18 cellular contexts compared by ENCODE assay signal in the genomic region with DNA sequence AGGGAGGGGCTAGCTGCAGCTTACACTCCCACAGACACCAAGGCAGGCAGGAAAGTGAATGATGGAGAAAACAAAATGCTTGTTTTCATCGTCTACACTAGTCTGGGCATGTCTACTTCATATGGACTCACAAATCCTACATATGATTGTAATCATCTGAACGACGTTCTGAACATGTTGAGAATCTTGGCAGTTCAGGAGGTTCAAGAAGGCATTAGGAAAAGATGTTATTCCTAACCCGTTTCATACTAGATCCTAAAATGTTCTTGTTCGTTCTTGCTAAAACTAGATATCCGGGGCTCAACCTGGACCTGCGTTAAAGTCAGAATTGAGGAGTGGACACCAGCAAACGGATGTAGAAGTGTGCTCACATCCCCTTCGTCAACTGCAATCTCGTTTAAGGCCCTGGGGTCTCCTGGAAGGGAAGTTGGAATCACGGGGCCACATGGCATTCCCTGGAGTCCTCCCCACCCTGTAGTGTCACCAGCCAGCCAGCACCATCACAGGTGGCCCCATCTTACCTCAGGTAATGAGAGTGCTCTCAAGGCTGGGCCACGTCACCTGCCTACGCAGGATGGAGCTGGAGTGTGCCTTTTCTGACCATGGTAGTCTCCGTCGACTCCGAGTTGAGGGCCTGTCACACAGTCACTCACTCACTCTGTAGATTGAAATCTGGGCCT. TPM values are rescaled to one million over a fixed set of nuclear protein-coding genes. Genes with fewer than 3 reads are reported as not detected.
DNase-seq lines count a peak whose midpoint lies in the region; ATAC-seq and TF ChIP-seq lines count a peak whose summit lies in the region.
"Had no signal": no experiment of that assay in that cellular context is flagged by ENCODE, and none has a peak within 500 bp of the region (broad histone marks: within the 10 kb centered on the region; RNA-seq: fewer than 3 reads in every experiment).

No MANE protein-coding gene starts in this region.

- no peaks in the 10 kb centered on the region for H3K36me3 ChIP-seq in IMR-90 (ENCODE audit: control insufficient read depth, insufficient read depth, low read length)
- H3K36me3 ChIP-seq in hepatocyte (replicated peaks; ENCODE audit: insufficient read depth, low read depth), result no peaks in the 10 kb centered on the region
- H3K36me3 ChIP-seq in neuronal stem cell (replicated peaks in 1 of 2; ENCODE audit: control insufficient read depth in 2 of 2, insufficient read depth in 2 of 2, low read length in 2 of 2), result peaks cover 6 to 8% of the 10 kb centered on the region in 2 donors
- no peaks in the 10 kb centered on the region for H3K36me3 ChIP-seq in mesenchymal stem cell (ENCODE audit: control insufficient read depth in 1 of 2, insufficient read depth in 2 of 2, low read depth in 1 of 2, low read length in 2 of 2)

- H4K5ac ChIP-seq in IMR-90 (ENCODE audit: low read depth, low read length), result no peak overlapping the region

- no peak for TF ChIP-seq CTCF in AG10803 (conservative IDR thresholded peaks at IDR 0.05; ENCODE audit: low read length)
- TF ChIP-seq CTCF in IMR-90 (conservative IDR thresholded peaks at IDR 0.05; ENCODE audit: low read depth, low read length), result no peak
- no peak for TF ChIP-seq CTCF in hepatocyte (IDR thresholded peaks at IDR 0.05; ENCODE audit: poor library complexity)

- peak; percentile 12 for DNase-seq in AG10803 (ENCODE audit: low read depth)
- no peak for DNase-seq in IMR-90
- no peak for DNase-seq in hepatocyte (ENCODE audit: low spot score)
- DNase-seq in neuronal stem cell (ENCODE audit: low spot score), result no peak
- DNase-seq in H4 (ENCODE audit: low spot score), result no peak
- no peak for DNase-seq in NCI-H1694 treated with DMSO at 0.1 percent for 48 hours (lab: John Stamatoyannopoulos, UW)
- no peak for DNase-seq in mesenchymal stem cell
- DNase-seq: COR-L47, DMS153, H9, KBM-7, MV-4-11, NCI-H1417 treated with DMSO at 0.1 percent for 48 hours, NCI-H2029, NCI-H774, PC-3 had no signal

- no peaks in the 10 kb centered on the region for H3K79me2 ChIP-seq in hepatocyte

- no peak for ATAC-seq in IMR-90 (ENCODE audit: low read depth)
- ATAC-seq: PC-3 had no signal

- H4K8ac ChIP-seq in IMR-90 (ENCODE audit: low read depth in 2 of 2, low read length in 2 of 2), result no peak overlapping the region
- no peak overlapping the region for H4K8ac ChIP-seq in neuronal stem cell (ENCODE audit: low read depth, low read length)
- H4K8ac ChIP-seq in mesenchymal stem cell (ENCODE audit: low read length), result no peak overlapping the region

- H4K91ac ChIP-seq in IMR-90 (ENCODE audit: insufficient read depth, low read depth, low read length) (no peak overlapping the region), neuronal stem cell (ENCODE audit: low read depth, low read length, poor library complexity) (no peak overlapping the region), mesenchymal stem cell (ENCODE audit: low read length) (no peak overlapping the region)

- no peak overlapping the region for H2BK20ac ChIP-seq in IMR-90 (ENCODE audit: low read depth, low read length)

- H2BK5ac ChIP-seq in IMR-90 (ENCODE audit: low read depth, low read length, poor library complexity, severe bottlenecking) (no peak overlapping the region), neuronal stem cell (ENCODE audit: low read length) (no peak overlapping the region), mesenchymal stem cell (ENCODE audit: low read depth, low read length, poor library complexity, severe bottlenecking) (no peak overlapping the region)

- POLR2A ChIA-PET in IMR-90 (lab: Charles Lee; ENCODE audit: unreplicated experiment), result no interaction called here

- H3K23ac ChIP-seq in IMR-90 (ENCODE audit: low read depth, low read length), result no peak overlapping the region
- no peak overlapping the region for H3K23ac ChIP-seq in neuronal stem cell (ENCODE audit: low read depth, low read length, poor library complexity)
- H3K23ac ChIP-seq in mesenchymal stem cell (ENCODE audit: low read length in 2 of 2), result no peak overlapping the region

- H3K9me2 ChIP-seq in hepatocyte (replicated peaks; ENCODE audit: insufficient read depth), result no peaks in the 10 kb centered on the region

- H3K79me1 ChIP-seq in IMR-90 (ENCODE audit: low read depth in 1 of 2, low read length in 2 of 2) (no peaks in the 10 kb centered on the region), neuronal stem cell (ENCODE audit: low read depth, low read length) (no peaks in the 10 kb centered on the region), mesenchymal stem cell (replicated peaks; ENCODE audit: low read length, poor library complexity, severe bottlenecking) (no peaks in the 10 kb centered on the region)

- peaks cover 36% of the 10 kb centered on the region for H3K27me3 ChIP-seq in IMR-90 (ENCODE audit: control insufficient read depth, insufficient read depth, low read length)
- no peaks in the 10 kb centered on the region for H3K27me3 ChIP-seq in hepatocyte
- H3K27me3 ChIP-seq in neuronal stem cell (ENCODE audit: control insufficient read depth in 3 of 3, insufficient read depth in 3 of 3, low read depth in 1 of 3, low read length in 3 of 3), result no peaks in the 10 kb centered on the region
- peaks cover 16 to 39% of the 10 kb centered on the region in 2 experiments for H3K27me3 ChIP-seq in mesenchymal stem cell (ENCODE audit: control insufficient read depth in 1 of 2, insufficient read depth in 1 of 2, low read length in 2 of 2)

- H3K9ac ChIP-seq in IMR-90 (ENCODE audit: low read depth, low read length) (no peak overlapping the region), neuronal stem cell (ENCODE audit: low read depth, low read length, poor library complexity) (no peak overlapping the region), mesenchymal stem cell (ENCODE audit: low read length) (no peak overlapping the region)

- dilution Hi-C loops in IMR-90 (cut with HindIII; ENCODE audit: low sequenced_read_pairs, unreplicated experiment), result no loop called here

- no peak overlapping the region for H3K27ac ChIP-seq in IMR-90 (ENCODE audit: insufficient read depth, low read length)
- H3K27ac ChIP-seq in hepatocyte, result peak overlapping the region; percentile 3
- H3K27ac ChIP-seq in neuronal stem cell (replicated peaks; ENCODE audit: low read length), result no peak overlapping the region
- H3K27ac ChIP-seq in mesenchymal stem cell (ENCODE audit: low read length, poor library complexity, severe bottlenecking), result no peak overlapping the region
- H3K27ac ChIP-seq: HL-60, RWPE1 had no signal

- H4K20me1 ChIP-seq in IMR-90 (ENCODE audit: insufficient read depth, low read length), result no peaks in the 10 kb centered on the region
- H4K20me1 ChIP-seq in hepatocyte (ENCODE audit: insufficient read depth, poor library complexity, severe bottlenecking), result no peaks in the 10 kb centered on the region

- no peak overlapping the region for H2AK9ac ChIP-seq in IMR-90 (replicated peaks; ENCODE audit: low read depth, low read length, poor library complexity)

- H2BK120ac ChIP-seq in IMR-90 (ENCODE audit: low read depth, low read length) (no peak overlapping the region), neuronal stem cell (ENCODE audit: low read depth, low read length) (no peak overlapping the region), mesenchymal stem cell (ENCODE audit: low read depth, low read length) (no peak overlapping the region)

- no peak for TF ChIP-seq POLR2A in IMR-90 (IDR thresholded peaks at IDR 0.05; ENCODE audit: low read depth, low read length)

- no peak overlapping the region for H3K4ac ChIP-seq in IMR-90 (ENCODE audit: low read depth, low read length)
- no peak overlapping the region for H3K4ac ChIP-seq in neuronal stem cell (ENCODE audit: low read length)
- no peak overlapping the region for H3K4ac ChIP-seq in mesenchymal stem cell (ENCODE audit: low read depth in 1 of 2, low read length in 2 of 2)

- H2BK12ac ChIP-seq in neuronal stem cell (ENCODE audit: low read length), result no peak overlapping the region
- H2BK12ac ChIP-seq in mesenchymal stem cell (ENCODE audit: low read length in 2 of 2), result no peak overlapping the region

- H2BK15ac ChIP-seq in IMR-90 (ENCODE audit: low read depth, low read length), result no peak overlapping the region
- no peak overlapping the region for H2BK15ac ChIP-seq in neuronal stem cell (ENCODE audit: low read length)
- H2BK15ac ChIP-seq in mesenchymal stem cell (ENCODE audit: low read depth, poor library complexity, severe bottlenecking), result no peak overlapping the region

- H3K56ac ChIP-seq in IMR-90 (ENCODE audit: extremely low read depth, insufficient read depth, low read length), result no peak overlapping the region

- CTCF ChIA-PET in IMR-90 (lab: Yijun Ruan, JAX), result no interaction called here

- H3K14ac ChIP-seq in IMR-90 (replicated peaks; ENCODE audit: low read depth, low read length), result no peak overlapping the region
- no peak overlapping the region for H3K14ac ChIP-seq in neuronal stem cell (ENCODE audit: low read length)
- H3K14ac ChIP-seq in mesenchymal stem cell (ENCODE audit: low read length in 2 of 2), result no peak overlapping the region

- BruUV-seq in IMR-90 (replicated peaks; lab: Mats Ljungman, UMichigan), result no TSS peak

- no peak overlapping the region for H3K4me3 ChIP-seq in AG10803 (ENCODE audit: low read length)
- H3K4me3 ChIP-seq in IMR-90 (ENCODE audit: insufficient read depth, low read depth, low read length), result no peak overlapping the region
- no peak overlapping the region for H3K4me3 ChIP-seq in hepatocyte
- H3K4me3 ChIP-seq in neuronal stem cell (ENCODE audit: low read length in 2 of 2), result no peak overlapping the region
- H3K4me3 ChIP-seq in mesenchymal stem cell (ENCODE audit: insufficient read depth in 1 of 2, low read depth in 1 of 2, low read length in 2 of 2), result no peak overlapping the region

- WGBS in IMR-90 (ENCODE audit: extremely low coverage in 2 of 2, insufficient read length in 1 of 2), 2 experiments, result 78% methylated on average over 5 of the region's 16 CpGs; no CpG with 5 or more reads in 1 of the 2 experiments
- WGBS in hepatocyte (ENCODE audit: low lambda C conversion rate, missing lambda C conversion rate), result 89% methylated on average over 16 of the region's 16 CpGs
- WGBS in neuronal stem cell (ENCODE audit: extremely low coverage in 2 of 2, insufficient read length in 2 of 2, insufficient replicate concordance in 1 of 2), 2 donors, result no CpG with 5 or more reads among the region's 16 CpGs
- 95% methylated on average over 16 of the region's 16 CpGs for WGBS in mesenchymal stem cell

- H3K4me2 ChIP-seq in IMR-90 (ENCODE audit: low read depth, low read length) (no peak overlapping the region), hepatocyte (no peak overlapping the region), neuronal stem cell (ENCODE audit: insufficient read depth, low read length, poor library complexity, severe bottlenecking) (no peak overlapping the region), mesenchymal stem cell (ENCODE audit: low read length, poor library complexity, severe bottlenecking) (no peak overlapping the region)

- TF ChIP-seq RAD21 in IMR-90 (IDR thresholded peaks at IDR 0.05; ENCODE audit: low read length), result no peak

- H2AK5ac ChIP-seq in IMR-90 (ENCODE audit: low read depth, low read length) (no peak overlapping the region), neuronal stem cell (ENCODE audit: low read depth, low read length) (no peak overlapping the region), mesenchymal stem cell (ENCODE audit: low read length, severe bottlenecking) (no peak overlapping the region)

- H3K18ac ChIP-seq in IMR-90 (ENCODE audit: low read depth, low read length) (no peak overlapping the region), neuronal stem cell (ENCODE audit: low read length) (peak overlapping the region; percentile 9), mesenchymal stem cell (ENCODE audit: low read depth in 1 of 2, low read length in 2 of 2) (no peak overlapping the region)

- no peaks in the 10 kb centered on the region for H3K9me1 ChIP-seq in IMR-90 (ENCODE audit: insufficient read depth, low read length)

- H2AFZ ChIP-seq in IMR-90 (replicated peaks; ENCODE audit: low read length, poor library complexity) (peak overlapping the region; percentile 33), hepatocyte (no peak overlapping the region), neuronal stem cell (ENCODE audit: low read length) (no peak overlapping the region), mesenchymal stem cell (ENCODE audit: low read depth, low read length) (no peak overlapping the region)

- no peaks in the 10 kb centered on the region for H3K9me3 ChIP-seq in IMR-90 (ENCODE audit: control insufficient read depth, insufficient read depth, low read length)
- H3K9me3 ChIP-seq in hepatocyte (ENCODE audit: low read depth), result no peaks in the 10 kb centered on the region
- H3K9me3 ChIP-seq in neuronal stem cell (replicated peaks in 1 of 2; ENCODE audit: control insufficient read depth in 2 of 2, insufficient read depth in 1 of 2, low read depth in 1 of 2, low read length in 2 of 2), result no peaks in the 10 kb centered on the region
- no peaks in the 10 kb centered on the region for H3K9me3 ChIP-seq in mesenchymal stem cell (ENCODE audit: control insufficient read depth, low read length)

- intact Hi-C loops in IMR-90 (cut with micrococcal nuclease), result no loop called here

- H3K4me1 ChIP-seq in IMR-90 (ENCODE audit: control insufficient read depth, insufficient read depth, low read length) (no peaks in the 10 kb centered on the region; the same call in 1 of the 2 replicates), hepatocyte (ENCODE audit: insufficient read depth) (no peaks in the 10 kb centered on the region), neuronal stem cell (ENCODE audit: control insufficient read depth in 2 of 2, insufficient read depth in 1 of 2, low read depth in 1 of 2, low read length in 2 of 2) (peaks cover 6 to 10% of the 10 kb centered on the region in 2 donors), mesenchymal stem cell (ENCODE audit: control insufficient read depth, insufficient read depth, low read depth, low read length) (no peaks in the 10 kb centered on the region)

- in situ Hi-C loops in IMR-90 (cut with MboI; ENCODE audit: low sequenced_read_pairs), result no loop called here

RNA-seq across cellular contexts. Expression of a gene that starts 37.3 kb away (rescaled TPM):
- 53.8 and 238 TPM in 2 replicates for total RNA-seq in IMR-90 (2012; rRNA removed)
- 67.8 and 77.2 TPM in 2 replicates for polyA plus RNA-seq in IMR-90 (2012; rRNA removed)
- 27.7 and 30.2 TPM in 2 replicates for polyA plus RNA-seq in IMR-90 (2012; cell fraction: cytosol; rRNA removed)
- 10.2 and 52.0 TPM in 2 replicates for polyA plus RNA-seq in IMR-90 (2012; cell fraction: nucleus; rRNA removed; ENCODE audit: low replicate concordance)
- 182 and 185 TPM in 2 replicates for total RNA-seq in hepatocyte
- 170 and 176 TPM in 2 replicates for polyA plus RNA-seq in hepatocyte
- 205 TPM for polyA plus RNA-seq in neuronal stem cell (2013, experiment 1 of 2)
- 208 TPM for polyA plus RNA-seq in neuronal stem cell (2013, experiment 2 of 2)
- 218 and 272 TPM in 2 replicates for total RNA-seq in H4 (2014; rRNA removed; shearing (Covaris generic))
- polyA plus RNA-seq in mesenchymal stem cell (2013, experiment 1 of 2), result 134 TPM
- 133 TPM for polyA plus RNA-seq in mesenchymal stem cell (2013, experiment 2 of 2)
